Comparison of ENCODE assay signal across 12 cellular contexts in the genomic region with DNA sequence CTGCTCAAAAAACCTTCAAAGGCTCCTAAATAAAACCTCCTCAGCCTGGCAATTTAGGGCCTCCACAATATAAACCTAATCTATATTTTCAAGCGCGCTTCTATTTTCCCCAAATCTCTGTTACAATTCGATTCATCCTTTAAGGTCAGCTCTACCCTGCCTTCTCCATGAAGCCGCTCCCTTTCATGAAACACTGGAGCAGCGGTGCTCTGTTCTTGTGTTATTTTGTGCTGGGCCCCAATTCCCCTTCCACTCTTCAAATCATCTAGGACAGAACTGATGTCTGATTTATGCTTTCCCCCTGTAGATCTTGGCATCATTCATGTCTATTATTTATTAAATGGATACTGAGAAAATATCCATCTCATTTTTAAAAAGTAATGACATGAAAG. TPM values are rescaled to one million over a fixed set of nuclear protein-coding genes. Genes with fewer than 3 reads are reported as not detected.
DNase-seq lines count a peak whose midpoint lies in the region; TF ChIP-seq lines count a peak whose summit lies in the region.
"Had no signal": no experiment of that assay in that cellular context is flagged by ENCODE, and none has a peak within 500 bp of the region (broad histone marks: within the 10 kb centered on the region; RNA-seq: fewer than 3 reads in every experiment).

No MANE protein-coding gene starts in this region.

- peak overlapping the region in 1 of 3 donors; percentile 2 for H3K4me3 ChIP-seq in liver (ENCODE audit: low read depth in 1 of 3, low read length in 3 of 3)
- no peak overlapping the region for H3K4me3 ChIP-seq in sigmoid colon
- H3K4me3 ChIP-seq: mucosa of descending colon had no signal

- H3K27me3 Mint-ChIP-seq in H9 (ENCODE audit: low read depth): no peaks in the 10 kb centered on the region

- no peak overlapping the region for H2AK5ac ChIP-seq in H9 (ENCODE audit: insufficient read length, low read length)

- no peak overlapping the region for H3K56ac ChIP-seq in H9 (ENCODE audit: insufficient read length, low read depth, low read length)

- intact Hi-C loops in sigmoid colon (cut with DNase I): loop anchor here (5.0 to 10.0 kb wide), 2 partner anchors 42 to 326 kb away; no protein-coding TSS in a partner anchor

- no peak overlapping the region for H4K91ac ChIP-seq in H9 (ENCODE audit: insufficient read length, low read depth, low read length)

- H2AFZ ChIP-seq in H9 (ENCODE audit: low read length): no peak overlapping the region

- no peak overlapping the region for H2BK120ac ChIP-seq in H9 (ENCODE audit: low read depth, low read length, poor library complexity, severe bottlenecking)

- no peak overlapping the region for H3K18ac ChIP-seq in H9 (ENCODE audit: insufficient read length, low read depth, low read length)

- peaks cover 3 to 59% (median 26%) of the 10 kb centered on the region in 4 donors for H3K36me3 ChIP-seq in liver (ENCODE audit: control insufficient read depth in 4 of 4, insufficient read depth in 3 of 4, low read depth in 1 of 4, low read length in 3 of 4)
- H3K36me3 ChIP-seq in sigmoid colon: peaks cover 0 to 7% (median 4%) of the 10 kb centered on the region in 4 donors

- no peak overlapping the region for H2BK20ac ChIP-seq in H9 (ENCODE audit: low read depth, low read length, poor library complexity, severe bottlenecking)

- no peaks in the 10 kb centered on the region for H3K23me2 ChIP-seq in H9 (ENCODE audit: insufficient read length, low read depth, low read length, poor library complexity, severe bottlenecking)

- H3K9ac ChIP-seq in H9 (ENCODE audit: extremely low read depth, insufficient read length, low read length): no peak overlapping the region
- H3K9ac ChIP-seq in liver (ENCODE audit: low read depth in 1 of 2, low read length in 2 of 2): peak overlapping the region in 1 of 2 donors; percentile 16

- no peak overlapping the region for H4K5ac ChIP-seq in H9 (ENCODE audit: insufficient read length, low read depth, low read length)

- H2BK12ac ChIP-seq in H9 (ENCODE audit: insufficient read length, low read depth, low read length): no peak overlapping the region

- H3T11ph ChIP-seq in H9 (ENCODE audit: low read length): no peak overlapping the region

- DNase-seq in H9 (no peak), caudate nucleus (lab: John Stamatoyannopoulos, UW) (no peak), sigmoid colon (no peak), HuH-7.5 (ENCODE audit: low spot score) (no peak), NCI-H446 treated with DMSO at 0.1 percent for 48 hours (lab: John Stamatoyannopoulos, UW) (no peak), NCI-H510A treated with DMSO at 0.1 percent for 48 hours (lab: John Stamatoyannopoulos, UW) (no peak), cerebellar nuclear complex (lab: John Stamatoyannopoulos, UW) (no peak)
- DNase-seq: activated T-cell treated with anti-CD3 and anti-CD28 coated beads for 4 hours, hippocampal formation, mucosa of descending colon, NCI-H2081 treated with DMSO at 0.1 percent for 48 hours had no signal

- peaks cover 5% of the 10 kb centered on the region for H3K79me1 ChIP-seq in H9 (ENCODE audit: insufficient read depth, low read depth, low read length, poor library complexity, severe bottlenecking)

- TF ChIP-seq POLR2A in sigmoid colon (IDR thresholded peaks at IDR 0.05): no peak

- H3K27ac ChIP-seq in H9 (ENCODE audit: insufficient read length, low read depth, low read length) (no peak overlapping the region), caudate nucleus (ENCODE audit: low read depth, low read length) (peak overlapping the region; percentile 31), liver (ENCODE audit: low read depth in 1 of 2, low read length in 2 of 2) (peak overlapping the region in 1 of 2 donors; percentile 61), sigmoid colon (peak overlapping the region; percentile 72 to 99 (median 97))

- H3K36me3 Mint-ChIP-seq in H9 (ENCODE audit: insufficient read depth in 1 of 3, low read depth in 3 of 3): peaks cover 6 to 8% (median 6%) of the 10 kb centered on the region in 3 experiments; a peak in 5 of 7 replicates

- no peak overlapping the region for H4K8ac ChIP-seq in H9 (replicated peaks; ENCODE audit: insufficient read length, low read depth, low read length)

- no peak overlapping the region for H2BK5ac ChIP-seq in H9 (ENCODE audit: insufficient read length, low read length)

- no peak overlapping the region for H3K23ac ChIP-seq in H9 (ENCODE audit: insufficient read length, low read depth, low read length)

- no peak overlapping the region for H3K4ac ChIP-seq in H9 (ENCODE audit: low read depth, low read length)

- H3K4me2 ChIP-seq in H9 (ENCODE audit: insufficient read depth, insufficient read length, low read length): peak overlapping the region; percentile 12

- H2BK15ac ChIP-seq in H9 (ENCODE audit: low read depth, low read length): no peak overlapping the region

- TF ChIP-seq EP300 in sigmoid colon (IDR thresholded peaks at IDR 0.05): no peak

- H3K4me1 Mint-ChIP-seq in H9: peaks cover 76 to 91% of the 10 kb centered on the region in 2 experiments

- H3K79me2 ChIP-seq in H9 (ENCODE audit: insufficient read depth, low read length): peaks cover 57% of the 10 kb centered on the region; the same call in 1 of the 2 replicates

- no peak overlapping the region for H3K4me3 Mint-ChIP-seq in H9

- no peaks in the 10 kb centered on the region for H4K20me1 ChIP-seq in H9 (ENCODE audit: control insufficient read depth, insufficient read depth, insufficient read length)

- H3K27ac Mint-ChIP-seq in H9: peak overlapping the region; percentile 31 to 70 (median 33); a peak in 5 of 7 replicates

- no CpG with 5 or more reads among the region's 5 CpGs for WGBS in H9 (ENCODE audit: extremely low coverage, insufficient read length, low lambda C conversion rate)
- WGBS in liver: 88% methylated on average over 5 of the region's 5 CpGs
- 97% methylated on average over 5 of the region's 5 CpGs for WGBS in sigmoid colon, 2 donors

- no peak for TF ChIP-seq RAD21 in liver (IDR thresholded peaks at IDR 0.05)

- H3K27me3 ChIP-seq in H9 (ENCODE audit: insufficient read depth, low read length) (no peaks in the 10 kb centered on the region), liver (ENCODE audit: control insufficient read depth in 4 of 4, insufficient read depth in 4 of 4, low read length in 3 of 4) (no peaks in the 10 kb centered on the region), sigmoid colon (no peaks in the 10 kb centered on the region)

- no peak for TF ChIP-seq CTCF in H9 (conservative IDR thresholded peaks at IDR 0.05)
- no peak for TF ChIP-seq CTCF in liver (IDR thresholded peaks at IDR 0.05; ENCODE audit: low read depth, low read length, missing input control)
- TF ChIP-seq CTCF in sigmoid colon (IDR thresholded peaks at IDR 0.05): no peak

- H3K9me3 ChIP-seq in H9 (ENCODE audit: control insufficient read depth, low read depth, low read length): no peaks in the 10 kb centered on the region
- H3K9me3 ChIP-seq in liver (ENCODE audit: control insufficient read depth in 4 of 4, low read length in 3 of 4): no peaks in the 10 kb centered on the region
- no peaks in the 10 kb centered on the region for H3K9me3 ChIP-seq in sigmoid colon
- H3K9me3 ChIP-seq: mucosa of descending colon had no signal

- no peaks in the 10 kb centered on the region for H3K9me3 Mint-ChIP-seq in H9

- no peak overlapping the region for H3K14ac ChIP-seq in H9 (ENCODE audit: insufficient read depth, low read length)

- H3K4me1 ChIP-seq in H9 (ENCODE audit: insufficient read depth, low read length) (peaks cover 9% of the 10 kb centered on the region; the same call in 1 of the 2 replicates), liver (ENCODE audit: control insufficient read depth in 4 of 4, insufficient read depth in 4 of 4, low read length in 3 of 4) (peaks cover 4 to 45% (median 19%) of the 10 kb centered on the region in 4 donors), sigmoid colon (peaks cover 0 to 100% (median 89%) of the 10 kb centered on the region in 4 donors)

TF ChIP-seq in liver, 16 proteins besides CTCF, POLR2A, EP300 and RAD21:
- TF ChIP-seq NR2F2 (IDR thresholded peaks at IDR 0.05) (no peak), HNF4A (conservative IDR thresholded peaks at IDR 0.05) (no peak), HNF4G (IDR thresholded peaks at IDR 0.05) (no peak), RXRA (IDR thresholded peaks at IDR 0.05) (no peak), FOXA1 (IDR thresholded peaks at IDR 0.05) (no peak)
- TF ChIP-seq, protein P1, sequence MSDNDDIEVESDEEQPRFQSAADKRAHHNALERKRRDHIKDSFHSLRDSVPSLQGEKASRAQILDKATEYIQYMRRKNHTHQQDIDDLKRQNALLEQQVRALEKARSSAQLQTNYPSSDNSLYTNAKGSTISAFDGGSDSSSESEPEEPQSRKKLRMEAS (IDR thresholded peaks at IDR 0.05): no peak
- TF ChIP-seq, protein P2, sequence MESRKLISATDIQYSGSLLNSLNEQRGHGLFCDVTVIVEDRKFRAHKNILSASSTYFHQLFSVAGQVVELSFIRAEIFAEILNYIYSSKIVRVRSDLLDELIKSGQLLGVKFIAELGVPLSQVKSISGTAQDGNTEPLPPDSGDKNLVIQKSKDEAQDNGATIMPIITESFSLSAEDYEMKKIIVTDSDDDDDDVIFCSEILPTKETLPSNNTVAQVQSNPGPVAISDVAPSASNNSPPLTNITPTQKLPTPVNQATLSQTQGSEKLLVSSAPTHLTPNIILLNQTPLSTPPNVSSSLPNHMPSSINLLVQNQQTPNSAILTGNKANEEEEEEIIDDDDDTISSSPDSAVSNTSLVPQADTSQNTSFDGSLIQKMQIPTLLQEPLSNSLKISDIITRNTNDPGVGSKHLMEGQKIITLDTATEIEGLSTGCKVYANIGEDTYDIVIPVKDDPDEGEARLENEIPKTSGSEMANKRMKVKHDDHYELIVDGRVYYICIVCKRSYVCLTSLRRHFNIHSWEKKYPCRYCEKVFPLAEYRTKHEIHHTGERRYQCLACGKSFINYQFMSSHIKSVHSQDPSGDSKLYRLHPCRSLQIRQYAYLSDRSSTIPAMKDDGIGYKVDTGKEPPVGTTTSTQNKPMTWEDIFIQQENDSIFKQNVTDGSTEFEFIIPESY (IDR thresholded peaks at IDR 0.05): peak; percentile 1

RNA-seq across cellular contexts. Expression of a gene that starts 6.9 kb away (rescaled TPM):
- total RNA-seq in H9 (2021) (19.2 and 20.8 TPM in 2 replicates), liver (100 to 1,000 TPM in 1 of 2 donors, 10 to 100 TPM in 1; 60.7 to 424 TPM), sigmoid colon (100 to 1,000 TPM in 2 of 4 donors, 10 to 100 TPM in 2; 81.1 to 131 (median 101) TPM)
- polyA plus RNA-seq in liver (100 to 1,000 TPM in 1 of 2 donors, 10 to 100 TPM in 1; 68.6 to 142 TPM), sigmoid colon (10 to 100 TPM; 28.4 to 45.3 (median 28.8) TPM)

RNA-seq across cellular contexts. Expression of a gene that starts 57.7 kb away (rescaled TPM):
- 370 and 379 TPM in 2 replicates for total RNA-seq in H9 (2021)
- 100 to 1,000 TPM; 107 to 131 TPM for total RNA-seq in liver
- 100 to 1,000 TPM; 231 to 297 TPM for polyA plus RNA-seq in liver
- 100 to 1,000 TPM; 176 to 252 (median 222) TPM for total RNA-seq in sigmoid colon
- 100 to 1,000 TPM; 243 to 270 (median 243) TPM for polyA plus RNA-seq in sigmoid colon
